ENCODE assay signal across 9 cellular contexts in genomic region chr3:110895054-110895453, GRCh38.
"Had no signal": no experiment of that assay in that cellular context is flagged by ENCODE, and none has a peak within 500 bp of the region (broad histone marks: within the 10 kb centered on the region; RNA-seq: fewer than 3 reads in every experiment).

No MANE protein-coding gene starts in this region.

- DNase-seq: GM23248, H9, HCEC 1CT, IMR-90, KG1 had no signal

- H3K4me3 Mint-ChIP-seq: H9 had no signal

- H2AFZ ChIP-seq: GM23248 had no signal

- FAIRE-seq: H1, H54, K562 had no signal

- H3K4me3 ChIP-seq: GM23248, K562 had no signal

- H3K27ac ChIP-seq: GM23248, HL-60 had no signal

- H3K9ac ChIP-seq: GM23248 had no signal

- ATAC-seq: K562 had no signal

- H3K27ac Mint-ChIP-seq: H9 had no signal
